ENCODE assay signal across 1 cellular context in the genomic region with DNA sequence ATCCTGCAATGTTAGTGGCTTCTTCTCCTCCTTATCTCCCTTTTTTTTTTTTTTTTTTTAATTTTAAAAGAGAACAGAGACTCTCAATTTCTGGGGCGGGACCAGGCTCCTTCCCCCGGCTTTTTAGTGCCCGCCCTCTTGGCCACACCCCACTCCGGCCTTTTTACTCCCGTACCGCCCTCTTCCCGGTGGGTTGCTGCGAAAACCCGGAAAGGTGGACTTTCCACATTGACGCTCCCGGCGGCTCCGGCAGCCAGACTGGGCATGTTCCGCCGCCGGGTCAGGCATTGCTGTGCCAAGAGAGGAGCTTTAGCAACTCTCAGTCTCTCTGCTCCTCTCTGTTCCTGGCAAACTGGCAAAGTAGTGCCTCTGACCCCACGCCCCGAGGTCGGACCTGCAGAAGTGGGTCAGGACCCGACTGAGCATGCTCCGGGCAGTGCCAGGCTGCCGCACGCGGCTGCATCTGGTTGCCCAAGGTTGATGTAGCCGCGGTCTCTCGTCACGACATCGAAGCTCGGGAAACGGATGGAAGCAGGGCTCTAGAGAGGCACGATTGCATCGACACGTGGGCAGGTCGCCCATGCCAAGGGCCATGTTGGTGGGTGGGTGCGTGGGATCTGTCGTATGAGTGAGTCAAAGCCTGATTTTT.
TF ChIP-seq lines count a peak whose summit lies in the region.

No MANE protein-coding gene starts in this region.

TF ChIP-seq in HEK293, 187 proteins besides CTCF, POLR2A, EP300 and RAD21 (continued from another document):
- TF ChIP-seq, protein P1, sequence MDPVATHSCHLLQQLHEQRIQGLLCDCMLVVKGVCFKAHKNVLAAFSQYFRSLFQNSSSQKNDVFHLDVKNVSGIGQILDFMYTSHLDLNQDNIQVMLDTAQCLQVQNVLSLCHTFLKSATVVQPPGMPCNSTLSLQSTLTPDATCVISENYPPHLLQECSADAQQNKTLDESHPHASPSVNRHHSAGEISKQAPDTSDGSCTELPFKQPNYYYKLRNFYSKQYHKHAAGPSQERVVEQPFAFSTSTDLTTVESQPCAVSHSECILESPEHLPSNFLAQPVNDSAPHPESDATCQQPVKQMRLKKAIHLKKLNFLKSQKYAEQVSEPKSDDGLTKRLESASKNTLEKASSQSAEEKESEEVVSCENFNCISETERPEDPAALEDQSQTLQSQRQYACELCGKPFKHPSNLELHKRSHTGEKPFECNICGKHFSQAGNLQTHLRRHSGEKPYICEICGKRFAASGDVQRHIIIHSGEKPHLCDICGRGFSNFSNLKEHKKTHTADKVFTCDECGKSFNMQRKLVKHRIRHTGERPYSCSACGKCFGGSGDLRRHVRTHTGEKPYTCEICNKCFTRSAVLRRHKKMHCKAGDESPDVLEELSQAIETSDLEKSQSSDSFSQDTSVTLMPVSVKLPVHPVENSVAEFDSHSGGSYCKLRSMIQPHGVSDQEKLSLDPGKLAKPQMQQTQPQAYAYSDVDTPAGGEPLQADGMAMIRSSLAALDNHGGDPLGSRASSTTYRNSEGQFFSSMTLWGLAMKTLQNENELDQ (tag by site-specific recombination; IDR thresholded peaks at IDR 0.05; ENCODE audit: low read depth): no peak
